22 cellular contexts compared by ENCODE assay signal in genomic region chr14:37047996-37048395, GRCh38.
DNase-seq lines count a peak whose midpoint lies in the region; ATAC-seq and TF ChIP-seq lines count a peak whose summit lies in the region.
"Had no signal": no experiment of that assay in that cellular context is flagged by ENCODE, and none has a peak within 500 bp of the region (broad histone marks: within the 10 kb centered on the region; RNA-seq: fewer than 3 reads in every experiment).

No MANE protein-coding gene starts in this region.

- no peaks in the 10 kb centered on the region for H3K36me3 ChIP-seq in esophagus squamous epithelium
- no peaks in the 10 kb centered on the region for H3K36me3 ChIP-seq in skeletal muscle satellite cell (ENCODE audit: insufficient read depth, low read length)
- H3K36me3 ChIP-seq: Peyer's patch had no signal

- in situ Hi-C loops in astrocyte of the cerebellum (cut with HindIII; ENCODE audit: low sequenced_read_pairs): no loop called here

- H3K27ac ChIP-seq in esophagus squamous epithelium: peak overlapping the region in 3 of 4 donors; percentile 65 to 74 (median 67)
- H3K27ac ChIP-seq: 22Rv1, Peyer's patch, SK-N-MC had no signal

- no peak for TF ChIP-seq POLR2A in esophagus squamous epithelium (IDR thresholded peaks at IDR 0.05)

- ATAC-seq in HG02678 (IDR thresholded peaks at IDR 0.05; ENCODE audit: unreplicated experiment) (no peak), HG03571 (IDR thresholded peaks at IDR 0.05; ENCODE audit: unreplicated experiment) (no peak), HG03354 (IDR thresholded peaks at IDR 0.05; ENCODE audit: poor library complexity, severe bottlenecking, unreplicated experiment) (no peak)
- ATAC-seq: HepG2 had no signal

- WGBS in esophagus squamous epithelium, 2 donors: 37 to 44% methylated on average over 4 of the region's 4 CpGs

- no peak overlapping the region for H3K4me3 ChIP-seq in astrocyte of the cerebellum (ENCODE audit: low read depth, low read length)
- H3K4me3 ChIP-seq in esophagus squamous epithelium: no peak overlapping the region
- H3K4me3 ChIP-seq in skeletal muscle satellite cell (ENCODE audit: low read length): no peak overlapping the region
- H3K4me3 ChIP-seq: Peyer's patch, SK-N-MC had no signal

- H3K27me3 ChIP-seq in esophagus squamous epithelium: no peaks in the 10 kb centered on the region
- no peaks in the 10 kb centered on the region for H3K27me3 ChIP-seq in skeletal muscle satellite cell (ENCODE audit: control insufficient read depth, insufficient read depth, low read length)
- H3K27me3 ChIP-seq: Peyer's patch had no signal

- peak overlapping the region; percentile 5 for H3K4me2 ChIP-seq in skeletal muscle satellite cell (ENCODE audit: low read length)

- TF ChIP-seq CTCF in astrocyte of the cerebellum (IDR thresholded peaks at IDR 0.05; ENCODE audit: low read depth, low read length, missing control alignments) (no peak), esophagus squamous epithelium (IDR thresholded peaks at IDR 0.05) (no peak)

- DNase-seq in NCI-H748 (lab: John Stamatoyannopoulos, UW; ENCODE audit: unreplicated experiment): peak; percentile 10
- DNase-seq in NCI-H748 treated with DMSO at 0.1 percent for 48 hours (lab: John Stamatoyannopoulos, UW): no peak
- peak; percentile 32 for DNase-seq in astrocyte of the cerebellum (ENCODE audit: low read depth)
- DNase-seq in esophagus squamous epithelium (lab: John Stamatoyannopoulos, UW): no peak
- DNase-seq: CD4-positive, CD25-positive, alpha-beta regulatory T cell; COR-L47; GF-D8; KBM-7; MV-4-11; NCI-H1417; NCI-H187 treated with DMSO at 0.1 percent for 48 hours; NCI-H2227 treated with DMSO at 0.1 percent for 48 hours; NCI-H510A treated with DMSO at 0.1 percent for 48 hours; Peyer's patch; Right ventricle myocardium superior had no signal

- H3K9ac ChIP-seq in skeletal muscle satellite cell (ENCODE audit: low read depth, low read length): no peak overlapping the region

- intact Hi-C loops in esophagus squamous epithelium (cut with DNase I): no loop called here

- H3K4me1 ChIP-seq in esophagus squamous epithelium (peaks cover 3 to 38% (median 9%) of the 10 kb centered on the region in 3 donors), skeletal muscle satellite cell (ENCODE audit: control insufficient read depth, insufficient read depth, low read length) (peaks cover 31% of the 10 kb centered on the region)
- H3K4me1 ChIP-seq: Peyer's patch had no signal

- H3K9me3 ChIP-seq in esophagus squamous epithelium (no peaks in the 10 kb centered on the region), skeletal muscle satellite cell (replicated peaks; ENCODE audit: low read length) (no peaks in the 10 kb centered on the region)
- H3K9me3 ChIP-seq: Peyer's patch had no signal

Comparison
In these comparisons a context has a peak if more than half of its experiments do, and no peak if none do; other contexts are left out.
1. DNase-seq: peak in NCI-H748 (single experiment) and astrocyte of the cerebellum (single experiment); none in NCI-H748 treated with DMSO at 0.1 percent for 48 hours (single experiment) and esophagus squamous epithelium (single experiment).